Comparison of ENCODE assay signal across 8 cellular contexts in the genomic region with DNA sequence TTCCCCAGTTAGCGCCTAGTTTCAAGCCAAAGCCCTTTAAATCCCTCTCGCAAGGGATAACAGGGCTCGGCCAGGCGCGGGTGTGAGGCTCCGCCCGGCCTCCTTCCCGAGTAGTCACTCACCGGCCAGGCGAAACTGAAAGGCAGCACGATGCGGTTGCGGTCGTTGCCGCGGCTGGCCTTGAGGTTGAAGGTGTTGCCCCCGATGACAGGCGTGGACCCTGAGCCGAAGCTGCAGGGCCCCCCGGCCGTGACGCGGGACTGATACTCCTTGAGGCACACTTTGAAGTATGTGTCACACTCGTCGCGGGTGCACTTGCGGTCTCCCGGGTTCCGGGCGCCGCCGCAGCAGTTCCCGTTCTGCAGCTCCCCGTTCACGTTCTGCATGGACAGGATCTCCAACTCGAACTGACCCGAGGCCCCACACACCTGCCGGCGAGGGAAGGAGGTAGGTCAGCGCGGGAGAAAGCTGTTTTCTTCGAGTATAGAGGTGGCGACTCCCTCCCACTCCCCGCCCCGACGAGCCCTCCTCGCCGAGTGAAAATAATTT. TPM values are rescaled to one million over a fixed set of nuclear protein-coding genes. Genes with fewer than 3 reads are reported as not detected.
DNase-seq lines count a peak whose midpoint lies in the region; ATAC-seq, FAIRE-seq and TF ChIP-seq lines count a peak whose summit lies in the region.

No MANE protein-coding gene starts in this region.

- FAIRE-seq in kidney (lab: Jason Lieb, UNC) = no peak

- peak overlapping the region; percentile 97 to 98 for H3K27ac ChIP-seq in kidney (ENCODE audit: low read depth in 2 of 2, low read length in 2 of 2)

- H3K9ac ChIP-seq in kidney (ENCODE audit: low read length in 2 of 2) = peak overlapping the region; percentile 88 to 92

- peaks cover 4 to 13% of the 10 kb centered on the region in 2 donors for H3K36me3 ChIP-seq in kidney (ENCODE audit: control insufficient read depth in 1 of 2, insufficient read depth in 2 of 2, low read length in 2 of 2)

- H3K4me3 ChIP-seq in cardiac fibroblast (replicated peaks in 1 of 2; ENCODE audit: low read depth in 2 of 2, low read length in 2 of 2) (peak overlapping the region; percentile 81 to 88), kidney (ENCODE audit: low read length in 2 of 2) (peak overlapping the region; percentile 85 to 95)

- intact Hi-C loops in kidney (cut with DNase I) = no loop called here

- no peak for TF ChIP-seq CTCF in cardiac fibroblast (IDR thresholded peaks at IDR 0.05; ENCODE audit: low read depth, low read length)
- no peak for TF ChIP-seq CTCF in kidney (IDR thresholded peaks at IDR 0.05; ENCODE audit: borderline replicate concordance, extremely low read depth, insufficient read depth)

- DNase-seq in CMK (ENCODE audit: low read depth) (peak; percentile 57), HUDEP-2 (lab: John Stamatoyannopoulos, UW; ENCODE audit: unreplicated experiment in 76 of 76) (peak in 41 of 76 experiments; percentile 7 to 64 (median 33)), SKM-1 treated with dmso at 0.1 percent for 144 hours (lab: John Stamatoyannopoulos, UW; ENCODE audit: unreplicated experiment) (peak; percentile 20), cardiac fibroblast (ENCODE audit: low read depth in 2 of 2) (peak; percentile 52 to 67), kidney (peak; percentile 88), putamen (ENCODE audit: low spot score) (no peak)
- DNase-seq in stimulated activated CD4-positive, alpha-beta T cell treated with anti-CD3 and anti-CD28 coated beads, Interleukin-1b, Interleukin-23, amount 100 ng/mL, for 48 hours = peak; percentile 55

- H3K4me1 ChIP-seq in kidney (ENCODE audit: control insufficient read depth in 1 of 2, insufficient read depth in 1 of 2, low read depth in 1 of 2, low read length in 2 of 2) = peaks cover 5 to 17% of the 10 kb centered on the region in 2 donors

- no peak for ATAC-seq in GM18861 (IDR thresholded peaks at IDR 0.05; ENCODE audit: unreplicated experiment)

- no peaks in the 10 kb centered on the region for H3K9me3 ChIP-seq in kidney (ENCODE audit: control insufficient read depth in 1 of 2, low read length in 2 of 2)

RNA-seq across cellular contexts. Expression of gene JAG1, which starts 1.1 kb away (rescaled TPM):
- 132 TPM for total RNA-seq in kidney
- polyA plus RNA-seq in kidney (ENCODE audit: insufficient read depth, low read depth, low replicate concordance) = 18.0 TPM
